Comparison of ENCODE assay signal across 7 cellular contexts in the genomic region with DNA sequence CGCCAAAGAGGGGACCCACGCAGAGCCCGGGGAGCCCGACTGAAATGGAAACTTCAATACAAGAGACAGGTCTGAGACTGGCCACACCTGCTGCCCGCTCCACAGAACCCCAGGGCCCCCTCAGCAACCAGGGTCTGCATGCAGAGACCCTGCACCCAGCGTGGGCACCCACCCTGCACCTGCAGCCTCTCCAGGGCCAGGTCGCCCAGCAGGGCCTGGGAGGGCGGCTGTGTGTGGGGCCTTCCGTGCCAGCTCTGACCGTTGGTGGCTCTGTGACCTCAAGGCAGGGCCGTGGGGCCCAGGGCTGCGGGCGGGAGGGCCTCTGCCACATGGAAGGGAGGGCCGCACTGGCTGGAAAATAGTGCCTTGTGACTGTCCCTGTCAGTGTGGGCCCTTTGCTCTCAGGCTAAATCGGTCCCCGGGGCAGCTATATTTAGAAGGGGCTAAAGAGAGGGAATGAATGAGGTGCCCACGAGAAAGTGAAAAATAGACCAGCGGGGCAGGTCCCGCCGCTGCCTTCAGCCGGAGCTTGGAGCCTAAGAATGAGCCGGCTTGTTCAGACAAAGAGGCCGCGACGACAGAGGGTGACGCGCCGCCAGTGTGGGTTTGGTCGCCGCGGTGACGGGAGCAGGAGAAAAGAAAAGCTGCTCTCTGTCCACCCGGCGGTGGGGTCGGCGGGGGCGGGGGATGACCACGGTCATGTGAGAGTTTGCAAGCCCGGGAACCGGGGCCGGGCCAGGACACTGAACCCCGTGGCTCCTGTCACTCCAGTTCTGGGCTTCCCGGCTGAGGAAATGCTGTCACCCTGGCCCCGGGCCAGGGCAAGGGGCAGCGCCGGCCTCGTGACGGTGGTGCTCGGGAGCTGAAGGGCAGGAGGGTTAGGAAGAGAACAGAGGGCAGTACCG.
DNase-seq lines count a peak whose midpoint lies in the region; ATAC-seq and TF ChIP-seq lines count a peak whose summit lies in the region.

No MANE protein-coding gene starts in this region.

- H3K9me3 Mint-ChIP-seq in activated T-helper 1 cell treated with anti-CD3 and anti-CD28 coated beads, Interleukin-12 subunit alpha, Interleukin-12 subunit beta, Interleukin-2, Interleukin-4 antibody, amounts not matched to agents 30 ng/mL and 10 ng/mL and 1 ng/mL, durations not matched to agents 14 hours and 24 hours and 36 hours, result no peaks in the 10 kb centered on the region

- H3K27me3 ChIP-seq in NT2/D1 (ENCODE audit: insufficient read depth, insufficient read length) (no peaks in the 10 kb centered on the region), thyroid gland (no peaks in the 10 kb centered on the region)

- H3K36me3 Mint-ChIP-seq in activated T-helper 1 cell treated with anti-CD3 and anti-CD28 coated beads, Interleukin-12 subunit alpha, Interleukin-12 subunit beta, Interleukin-2, Interleukin-4 antibody, amounts not matched to agents 30 ng/mL and 10 ng/mL and 1 ng/mL, durations not matched to agents 14 hours and 24 hours and 36 hours (ENCODE audit: low read depth), result peaks cover 3% of the 10 kb centered on the region

- no peaks in the 10 kb centered on the region for H3K27me3 Mint-ChIP-seq in activated T-helper 1 cell treated with anti-CD3 and anti-CD28 coated beads, Interleukin-12 subunit alpha, Interleukin-12 subunit beta, Interleukin-2, Interleukin-4 antibody, amounts not matched to agents 30 ng/mL and 10 ng/mL and 1 ng/mL, durations not matched to agents 14 hours and 24 hours and 36 hours (ENCODE audit: insufficient read depth)

- H3K4me3 Mint-ChIP-seq in activated T-helper 1 cell treated with anti-CD3 and anti-CD28 coated beads, Interleukin-12 subunit alpha, Interleukin-12 subunit beta, Interleukin-2, Interleukin-4 antibody, amounts not matched to agents 30 ng/mL and 10 ng/mL and 1 ng/mL, durations not matched to agents 14 hours and 24 hours and 36 hours, result no peak overlapping the region

- intact Hi-C loops in thyroid gland (cut with DNase I), result loop anchor here (10.0 kb wide), 1 partner anchor 68 kb away; no protein-coding TSS in a partner anchor
- intact Hi-C loops in activated T-helper 1 cell treated with anti-CD3 and anti-CD28 coated beads, Interleukin-12 subunit alpha, Interleukin-12 subunit beta, Interleukin-2, Interleukin-4 antibody, amounts not matched to agents 30 ng/mL and 10 ng/mL and 1 ng/mL, durations not matched to agents 14 hours and 24 hours and 36 hours (cut with micrococcal nuclease), result no loop called here

- H3K4me1 ChIP-seq in NT2/D1 (ENCODE audit: insufficient read depth, insufficient read length) (peaks cover 27% of the 10 kb centered on the region), thyroid gland (peaks cover 55 to 65% of the 10 kb centered on the region in 2 donors)

- 38% methylated on average over 31 to 37 of the region's 50 CpGs for WGBS in thyroid gland, 2 donors

- H3K36me3 ChIP-seq in NT2/D1 (ENCODE audit: insufficient read depth, insufficient read length, low read length), result no peaks in the 10 kb centered on the region
- no peaks in the 10 kb centered on the region for H3K36me3 ChIP-seq in thyroid gland

- H3K27ac ChIP-seq in thyroid gland, result peak overlapping the region; percentile 99 to 100 (median 100)

- DNase-seq in NT2/D1 (ENCODE audit: low read depth, low spot score), result no peak
- DNase-seq in ecto neural progenitor cell (ENCODE audit: low spot score), result peak; percentile 90
- peak; percentile 93 for DNase-seq in mesenteric fat pad (ENCODE audit: low spot score)
- peak; percentile 73 to 85 for DNase-seq in thyroid gland
- no peak for DNase-seq in NCI-H2196 (lab: John Stamatoyannopoulos, UW; ENCODE audit: unreplicated experiment)
- DNase-seq in activated T-helper 1 cell treated with anti-CD3 and anti-CD28 coated beads, Interleukin-12 subunit alpha, Interleukin-12 subunit beta, Interleukin-2, Interleukin-4 antibody, amounts not matched to agents 30 ng/mL and 10 ng/mL and 1 ng/mL, durations not matched to agents 14 hours and 24 hours and 36 hours (ENCODE audit: low spot score), result no peak

- H3K9me3 ChIP-seq in NT2/D1 (ENCODE audit: insufficient read depth, low read length) (no peaks in the 10 kb centered on the region), thyroid gland (no peaks in the 10 kb centered on the region)

- TF ChIP-seq CTCF in thyroid gland (IDR thresholded peaks at IDR 0.05), result no peak

- ATAC-seq in HG02970 (IDR thresholded peaks at IDR 0.05; ENCODE audit: low FRiP score, unreplicated experiment), result no peak

- H3K4me3 ChIP-seq in NT2/D1 (ENCODE audit: insufficient read length, low read depth), result no peak overlapping the region
- H3K4me3 ChIP-seq in thyroid gland (replicated peaks in 1 of 3), result no peak overlapping the region

- peak overlapping the region; percentile 64 for H3K9ac ChIP-seq in NT2/D1 (ENCODE audit: insufficient read length, low read depth)

- no peak overlapping the region for H3K27ac Mint-ChIP-seq in activated T-helper 1 cell treated with anti-CD3 and anti-CD28 coated beads, Interleukin-12 subunit alpha, Interleukin-12 subunit beta, Interleukin-2, Interleukin-4 antibody, amounts not matched to agents 30 ng/mL and 10 ng/mL and 1 ng/mL, durations not matched to agents 14 hours and 24 hours and 36 hours

- peak in 1 of 2 donors; percentile 34 for TF ChIP-seq POLR2A in thyroid gland (IDR thresholded peaks at IDR 0.05)

- peaks cover 9% of the 10 kb centered on the region for H3K4me1 Mint-ChIP-seq in activated T-helper 1 cell treated with anti-CD3 and anti-CD28 coated beads, Interleukin-12 subunit alpha, Interleukin-12 subunit beta, Interleukin-2, Interleukin-4 antibody, amounts not matched to agents 30 ng/mL and 10 ng/mL and 1 ng/mL, durations not matched to agents 14 hours and 24 hours and 36 hours (ENCODE audit: low read depth)

Comparison
In these comparisons a context has a peak if more than half of its experiments do, and no peak if none do; other contexts are left out.
1. DNase-seq: peak in ecto neural progenitor cell (single experiment), mesenteric fat pad (single experiment) and thyroid gland (2 of 2); none in NT2/D1 (single experiment), NCI-H2196 (single experiment) and activated T-helper 1 cell treated with anti-CD3 and anti-CD28 coated beads, Interleukin-12 subunit alpha, Interleukin-12 subunit beta, Interleukin-2, Interleukin-4 antibody, amounts not matched to agents 30 ng/mL and 10 ng/mL and 1 ng/mL, durations not matched to agents 14 hours and 24 hours and 36 hours (single experiment).